In the genomic region with DNA sequence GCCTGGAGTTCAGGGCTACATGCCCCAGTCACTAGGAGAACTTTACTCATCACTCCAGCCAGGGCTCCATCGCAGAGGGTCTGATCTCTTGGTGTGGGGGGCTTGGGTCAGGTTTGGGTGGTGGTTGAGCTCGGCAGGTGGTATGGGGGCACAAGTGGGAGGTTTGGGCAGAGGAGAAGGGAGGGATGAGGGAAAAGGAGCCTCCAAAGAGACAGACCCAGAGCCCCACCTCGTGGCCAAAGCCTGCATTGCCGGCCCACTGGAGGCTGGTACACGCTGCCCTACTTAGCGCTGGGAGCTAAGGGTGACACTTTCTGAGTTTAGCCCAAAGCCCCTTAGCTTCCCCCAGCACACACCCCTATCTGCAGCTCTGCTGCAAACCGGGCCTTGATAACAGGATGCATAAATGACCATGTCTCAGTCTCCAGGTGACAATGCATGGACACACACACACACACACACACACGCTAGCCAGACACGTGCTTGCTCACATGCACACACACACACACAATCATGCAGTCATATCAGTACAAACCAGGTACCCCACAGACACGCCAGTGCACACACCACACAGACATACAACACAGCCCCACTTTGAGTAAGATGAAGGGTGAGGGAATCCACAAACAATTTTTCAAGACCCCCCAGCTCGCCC, we compare ENCODE assay signal across 9 cellular contexts. TPM values are rescaled to one million over a fixed set of nuclear protein-coding genes. Genes with fewer than 3 reads are reported as not detected.
DNase-seq lines count a peak whose midpoint lies in the region; ATAC-seq, FAIRE-seq and TF ChIP-seq lines count a peak whose summit lies in the region.
"Had no signal": no experiment of that assay in that cellular context is flagged by ENCODE, and none has a peak within 500 bp of the region (broad histone marks: within the 10 kb centered on the region; RNA-seq: fewer than 3 reads in every experiment).

No MANE protein-coding gene starts in this region.

- no peak for FAIRE-seq in small intestine (lab: Jason Lieb, UNC)
- FAIRE-seq: colon had no signal

- no peaks in the 10 kb centered on the region for H3K9me3 ChIP-seq in small intestine (ENCODE audit: control insufficient read depth, low read depth)

- H3K4me1 ChIP-seq in small intestine (ENCODE audit: control insufficient read depth in 2 of 2, insufficient read depth in 1 of 2, low read depth in 1 of 2, low read length in 1 of 2) = no peaks in the 10 kb centered on the region

- WGBS in small intestine, 3 donors = 13 to 20% (median 15%) methylated on average over 11 of the region's 11 CpGs

- no peak overlapping the region for H3K4me3 Mint-ChIP-seq in T-cell

- H3K4me3 ChIP-seq in small intestine (ENCODE audit: low read depth in 1 of 2, low read length in 2 of 2) = no peak overlapping the region

- TF ChIP-seq RAD21 in Ishikawa (IDR thresholded peaks at IDR 0.05; ENCODE audit: low read depth) = peak; percentile 94

- DNase-seq in EH (ENCODE audit: low read depth) (peak; percentile 72), T-cell (peak in 33 of 34 experiments; percentile 31 to 81 (median 65)), hepatic stellate cell (ENCODE audit: low spot score) (peak; percentile 77), small intestine (peak; percentile 68)

- H3K27ac Mint-ChIP-seq in T-cell = no peak overlapping the region

- H3K4me1 Mint-ChIP-seq in T-cell = peaks cover 12 to 23% (median 19%) of the 10 kb centered on the region in 3 donors

- no peaks in the 10 kb centered on the region for H3K27me3 ChIP-seq in small intestine (ENCODE audit: control insufficient read depth in 2 of 2, insufficient read depth in 2 of 2, low read length in 2 of 2)

- peaks cover 31 to 35% of the 10 kb centered on the region in 2 donors for H3K27me3 Mint-ChIP-seq in T-cell

- CTCF ChIA-PET in T-cell (lab: Charles Lee) = interaction anchor here (0.5 to 3.2 kb wide), 23 partner anchors 10 to 1985 kb away, joined by 3 to 25 read pairs (median 4); a partner anchor contains a TSS

- no peaks in the 10 kb centered on the region for H3K36me3 Mint-ChIP-seq in T-cell

- no peak for TF ChIP-seq EP300 in Ishikawa (IDR thresholded peaks at IDR 0.05; ENCODE audit: borderline replicate concordance)

- no peaks in the 10 kb centered on the region for H3K9me3 Mint-ChIP-seq in T-cell

- POLR2A ChIA-PET in T-cell (lab: Charles Lee) = interaction anchor here in 1 of 2 donors (1.1 kb wide), 1 partner anchor 17 kb away, joined by 3 read pairs; a partner anchor contains a TSS

- ATAC-seq in T-cell (replicated peaks in 1 of 4) (peak; percentile 51 to 72 (median 63)), HG03025 (IDR thresholded peaks at IDR 0.05; ENCODE audit: low FRiP score, unreplicated experiment) (no peak), GM21423 (IDR thresholded peaks at IDR 0.05; ENCODE audit: unreplicated experiment) (no peak)

- H3K36me3 ChIP-seq in small intestine (ENCODE audit: control insufficient read depth in 2 of 2, insufficient read depth in 2 of 2, low read length in 2 of 2) = no peaks in the 10 kb centered on the region

- H3K27ac ChIP-seq in angular gyrus (ENCODE audit: low read depth, low read length) (peak overlapping the region; percentile 2), small intestine (ENCODE audit: low read depth in 1 of 2, low read length in 1 of 2) (no peak overlapping the region)

TF ChIP-seq in Ishikawa, 13 proteins besides CTCF, POLR2A, EP300 and RAD21:
- no peak for TF ChIP-seq YY1 (IDR thresholded peaks at IDR 0.05; ENCODE audit: low read depth)
- TF ChIP-seq, protein P1, sequence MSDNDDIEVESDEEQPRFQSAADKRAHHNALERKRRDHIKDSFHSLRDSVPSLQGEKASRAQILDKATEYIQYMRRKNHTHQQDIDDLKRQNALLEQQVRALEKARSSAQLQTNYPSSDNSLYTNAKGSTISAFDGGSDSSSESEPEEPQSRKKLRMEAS (IDR thresholded peaks at IDR 0.05) = 0 out of 2 replicates have a peak, but pooled peaks have one; percentile 13

RNA-seq across cellular contexts. Expression of a gene that starts 14.7 kb away (rescaled TPM):
- 10 to 100 TPM; 16.4 to 39.5 (median 35.4) TPM for total RNA-seq in T-cell
- polyA plus RNA-seq in small intestine = 10 to 100 TPM; 13.6 to 41.3 (median 16.8) TPM

RNA-seq across cellular contexts. Expression of a gene that starts 16.6 kb away (rescaled TPM):
- total RNA-seq in T-cell = 1 to 10 TPM; 1.7 to 2.7 (median 2.3) TPM
- 10 to 100 TPM in 2 of 3 donors, 1 to 10 TPM in 1; 3.1 to 38.5 (median 19.2) TPM for polyA plus RNA-seq in small intestine

RNA-seq across cellular contexts. Expression of a gene that starts 16.7 kb away (rescaled TPM):
- total RNA-seq in T-cell = 100 to 1,000 TPM in 2 of 5 donors, 10 to 100 TPM in 3; 45.2 to 113 (median 91.0) TPM
- polyA plus RNA-seq in small intestine = 100 to 1,000 TPM in 1 of 3 donors, 10 to 100 TPM in 2; 35.0 to 104 (median 70.5) TPM

RNA-seq across cellular contexts. Expression of a gene that starts 27.0 kb away (rescaled TPM):
- 10 to 100 TPM in 3 of 5 donors, 1 to 10 TPM in 2; 5.3 to 20.2 (median 16.9) TPM for total RNA-seq in T-cell
- 1 to 10 TPM; 1.6 to 7.7 (median 1.8) TPM for polyA plus RNA-seq in small intestine

RNA-seq across cellular contexts. Expression of a gene that starts 27.1 kb away (rescaled TPM):
- 10 to 100 TPM; 36.2 to 67.6 (median 60.4) TPM for total RNA-seq in T-cell
- 100 to 1,000 TPM; 106 to 122 (median 108) TPM for polyA plus RNA-seq in small intestine

Comparison
In these comparisons a context has a peak if more than half of its experiments do, and no peak if none do; other contexts are left out.
1. ATAC-seq: peak in T-cell (4 of 4); none in HG03025 (single experiment) and GM21423 (single experiment).
2. Peak in every context shown above with its lines, with median percentiles within 50 percentile points of each other: DNase-seq.